In genomic region chr2:154707994-154708393, GRCh38 we compare ENCODE assay signal across 19 cellular contexts.
"Had no signal": no experiment of that assay in that cellular context is flagged by ENCODE, and none has a peak within 500 bp of the region (broad histone marks: within the 10 kb centered on the region; RNA-seq: fewer than 3 reads in every experiment).

No MANE protein-coding gene starts in this region.

- H3K4me3 ChIP-seq: colonic mucosa, left ventricle myocardium inferior, lower lobe of right lung, ovary had no signal

- DNase-seq: colonic mucosa; dermis blood vessel endothelial cell; effector CD4-positive, alpha-beta T cell; foreskin melanocyte; head of caudate nucleus; hypothalamus; islet precursor cell; left cardiac atrium; left ventricle myocardium inferior; lower lobe of right lung; natural killer cell; nucleus accumbens; ovary; right cardiac atrium; small intestine; stimulated activated CD4-positive, alpha-beta T cell treated with anti-CD3 and anti-CD28 coated beads, Interleukin-12 subunit alpha, Interleukin-12 subunit beta, amount 100 ng/mL, for 4 hours; stimulated activated CD4-positive, alpha-beta T cell treated with anti-CD3 and anti-CD28 coated beads, Interleukin-2, amount 100 ng/mL, for 48 hours; stimulated activated naive CD4-positive, alpha-beta T cell treated with Interleukin-2 at 50 U/mL for 16 hours; trophoblast cell had no signal

- H3K36me3 ChIP-seq: colonic mucosa, left ventricle myocardium inferior, lower lobe of right lung, ovary had no signal

- H3K27me3 ChIP-seq: colonic mucosa, ovary had no signal

- H3K27ac ChIP-seq: colonic mucosa, left ventricle myocardium inferior, lower lobe of right lung, ovary had no signal

- H3K4me1 ChIP-seq: colonic mucosa, left ventricle myocardium inferior, lower lobe of right lung had no signal

- H3K9me3 ChIP-seq: colonic mucosa, left ventricle myocardium inferior, lower lobe of right lung, ovary had no signal
